8 cellular contexts compared by ENCODE assay signal in the genomic region with DNA sequence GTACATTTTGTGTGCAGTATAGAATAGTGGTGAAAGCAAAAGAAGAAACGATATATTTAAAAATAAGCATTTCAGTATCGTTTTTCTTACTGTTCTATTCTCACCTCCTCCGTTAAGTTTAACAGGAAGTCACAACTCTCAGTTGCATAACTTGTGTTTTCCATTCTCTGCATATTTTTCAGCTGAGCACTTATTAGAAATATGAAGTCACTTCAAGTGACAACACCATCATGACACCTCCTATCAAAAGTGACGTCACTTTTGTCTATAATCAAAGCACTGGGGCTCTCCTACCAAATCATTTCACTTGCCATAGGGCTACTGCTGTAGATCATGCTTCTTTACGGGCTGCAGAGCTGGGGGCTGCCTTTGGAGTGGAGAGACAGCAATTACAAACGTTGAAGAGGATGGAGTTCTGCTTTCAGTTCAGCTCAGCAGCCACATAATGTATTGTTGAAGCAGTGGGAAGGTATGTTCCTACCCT. TPM values are rescaled to one million over a fixed set of nuclear protein-coding genes. Genes with fewer than 3 reads are reported as not detected.
DNase-seq lines count a peak whose midpoint lies in the region; ATAC-seq and TF ChIP-seq lines count a peak whose summit lies in the region.

No MANE protein-coding gene starts in this region.

- peaks cover 51% of the 10 kb centered on the region for H3K36me3 Mint-ChIP-seq in T-cell

- no peaks in the 10 kb centered on the region for H3K4me1 ChIP-seq in suprapubic skin

- POLR2A ChIA-PET in T-cell (lab: Charles Lee), result interaction anchor here (0.6 to 3.2 kb wide), 7 partner anchors 10 to 90 kb away, joined by 3 to 66 read pairs (median 4); partner anchors contain the start of gene STAT4 (in 1 of the 2)

- peaks cover 73 to 84% (median 81%) of the 10 kb centered on the region in 3 donors for H3K4me1 Mint-ChIP-seq in T-cell

- TF ChIP-seq CTCF in suprapubic skin (IDR thresholded peaks at IDR 0.05), result no peak

- peak overlapping the region; percentile 84 to 94 for H3K27ac Mint-ChIP-seq in T-cell

- no peak overlapping the region for H3K27ac ChIP-seq in suprapubic skin

- TF ChIP-seq POLR2A in suprapubic skin (IDR thresholded peaks at IDR 0.05), result no peak

- ATAC-seq in HG02870 (IDR thresholded peaks at IDR 0.05; ENCODE audit: unreplicated experiment), result peak; percentile 49
- peak; percentile 32 to 65 (median 44) for ATAC-seq in T-cell (replicated peaks in 1 of 4)

- H3K27me3 ChIP-seq in suprapubic skin, result no peaks in the 10 kb centered on the region

- H3K9me3 Mint-ChIP-seq in T-cell, result no peaks in the 10 kb centered on the region

- CTCF ChIA-PET in T-cell (lab: Charles Lee), result interaction anchor here in 1 of 2 donors (0.7 to 3.3 kb wide), 13 partner anchors 11 to 373 kb away, joined by 3 to 16 read pairs (median 4); partner anchors contain the start of gene STAT4

- no peak overlapping the region for H3K4me3 ChIP-seq in suprapubic skin

- 42% methylated on average over 6 of the region's 6 CpGs for WGBS in suprapubic skin

- H3K36me3 ChIP-seq in suprapubic skin, result no peaks in the 10 kb centered on the region

- H3K9me3 ChIP-seq in suprapubic skin, result no peaks in the 10 kb centered on the region

- H3K27me3 Mint-ChIP-seq in T-cell, result no peaks in the 10 kb centered on the region

- TF ChIP-seq EP300 in suprapubic skin (IDR thresholded peaks at IDR 0.05), result no peak

- peak; percentile 8 for DNase-seq in activated gamma-delta T cell treated with Interleukin-2 at 50 U/mL for 16 hours
- DNase-seq in activated gamma-delta T cell (lab: John Stamatoyannopoulos, UW), result no peak
- peak in 29 of 34 experiments; percentile 7 to 59 (median 35) for DNase-seq in T-cell
- DNase-seq in iris pigment epithelial cell (ENCODE audit: low read depth), result peak; percentile 33
- no peak for DNase-seq in suprapubic skin (ENCODE audit: low spot score in 2 of 2)
- no peak for DNase-seq in NCI-H82 (lab: John Stamatoyannopoulos, UW)
- DNase-seq in cerebellar cortex (ENCODE audit: low spot score), result no peak

- peak overlapping the region; percentile 38 to 49 (median 46) for H3K4me3 Mint-ChIP-seq in T-cell

RNA-seq across cellular contexts. Expression of gene STAT4, which starts 36.3 kb away (rescaled TPM):
- 100 to 1,000 TPM in 2 of 5 donors, 10 to 100 TPM in 3; 79.5 to 141 (median 91.7) TPM for total RNA-seq in T-cell
- 1 to 10 TPM in 1 of 4 donors, under 1 TPM in 2, not detected in 1; 0.34 to 2.7 (median 0.81) TPM for total RNA-seq in suprapubic skin

Comparison
In these comparisons a context has a peak if more than half of its experiments do, and no peak if none do; other contexts are left out.
1. DNase-seq: peak in activated gamma-delta T cell treated with Interleukin-2 at 50 U/mL for 16 hours (single experiment), T-cell (29 of 34) and iris pigment epithelial cell (single experiment); none in activated gamma-delta T cell (single experiment), suprapubic skin (0 of 2), NCI-H82 (single experiment) and cerebellar cortex (single experiment).
2. RNA of gene STAT4, which starts 36.3 kb away (total RNA-seq): 79.5 to 141 TPM in T-cell; 0.34 to 2.7 TPM in suprapubic skin; every median in the first group is over 10 times any median in the second.